8 cellular contexts compared by ENCODE assay signal in the genomic region with DNA sequence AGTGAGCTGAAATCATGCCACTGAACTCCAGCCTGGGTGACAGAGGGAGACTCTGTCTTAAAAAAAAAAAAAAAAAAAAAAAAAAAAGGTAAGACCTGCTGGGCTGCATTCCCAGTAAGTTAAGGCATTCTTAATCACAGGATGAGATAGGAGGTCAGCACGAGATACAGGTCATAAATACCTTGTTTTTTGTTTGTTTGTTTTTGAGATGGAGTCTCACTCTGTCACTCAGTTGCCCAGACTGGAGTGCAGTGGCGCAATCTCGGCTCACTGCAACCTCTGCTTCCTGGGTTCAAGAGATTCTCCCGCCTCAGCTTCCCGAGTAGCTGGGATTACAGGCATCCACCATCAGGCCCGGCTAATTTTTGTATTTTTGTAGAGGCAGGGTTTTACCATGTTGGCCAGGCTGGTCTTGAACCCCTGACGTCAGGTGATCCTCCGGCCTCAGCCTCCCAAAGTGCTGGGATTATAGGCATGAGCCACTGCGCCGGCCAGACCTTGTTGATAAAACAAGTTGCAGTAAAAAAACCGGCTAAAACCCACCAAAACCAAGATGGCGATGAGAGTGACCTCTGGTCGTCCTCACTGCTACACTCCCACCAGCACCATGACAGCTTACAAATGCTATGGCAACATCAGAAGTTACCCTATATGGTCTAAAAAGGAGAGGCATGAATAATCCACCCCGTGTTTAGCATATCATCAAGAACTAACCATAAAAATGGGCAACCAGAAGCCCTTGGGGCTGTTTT. TPM values are rescaled to one million over a fixed set of nuclear protein-coding genes. Genes with fewer than 3 reads are reported as not detected.
DNase-seq lines count a peak whose midpoint lies in the region; ATAC-seq, FAIRE-seq and TF ChIP-seq lines count a peak whose summit lies in the region.
"Not testable (repeated sequence)": the region's sequence is repeated elsewhere in the genome, so short reads cannot be mapped to it uniquely, and the experiment has no call there.
"Had no signal": no experiment of that assay in that cellular context is flagged by ENCODE, and none has a peak within 500 bp of the region (broad histone marks: within the 10 kb centered on the region; RNA-seq: fewer than 3 reads in every experiment).

No MANE protein-coding gene starts in this region.

- not testable (repeated sequence) for H3K36me3 Mint-ChIP-seq in nephron (ENCODE audit: low read depth)

- not testable (repeated sequence) for FAIRE-seq in bronchial epithelial cell (lab: Jason Lieb, UNC); HepG2 (lab: Jason Lieb, UNC)

- ATAC-seq in HepG2 = not testable (repeated sequence)

- H3K9me2 ChIP-seq in PC-9 (ENCODE audit: insufficient read depth) = not testable (repeated sequence)

- H3K4me1 ChIP-seq in PC-9 (replicated peaks; ENCODE audit: insufficient read depth) (peaks cover 19% of the 10 kb centered on the region), HepG2 (ENCODE audit: insufficient read depth, low read length) (peaks cover 33% of the 10 kb centered on the region)
- not testable (repeated sequence) for H3K4me1 ChIP-seq in smooth muscle cell (ENCODE audit: low read depth)

- not testable (repeated sequence) for H3K9me3 ChIP-seq in PC-9 (ENCODE audit: insufficient read depth, low read depth); HepG2 (ENCODE audit: low read length); smooth muscle cell (replicated peaks; ENCODE audit: low read depth)

- H3K9ac ChIP-seq in HepG2 (ENCODE audit: insufficient read depth, low read depth, low read length); smooth muscle cell (ENCODE audit: low read depth): not testable (repeated sequence)

- H3K27me3 ChIP-seq in PC-9 (ENCODE audit: insufficient read depth, low read depth); bronchial epithelial cell (ENCODE audit: control insufficient read depth, insufficient read depth, low read length); HepG2 (ENCODE audit: control insufficient read depth in 1 of 2, insufficient read depth in 2 of 2, low read length in 2 of 2); smooth muscle cell (ENCODE audit: low read depth): not testable (repeated sequence)

- H2AFZ ChIP-seq in PC-9; HepG2 (ENCODE audit: low read length); smooth muscle cell (ENCODE audit: low read depth): not testable (repeated sequence)

- H4K20me1 ChIP-seq in PC-9 (ENCODE audit: insufficient read depth); HepG2 (ENCODE audit: insufficient read depth, low read length); smooth muscle cell (ENCODE audit: low read depth): not testable (repeated sequence)

- not testable (repeated sequence) for H3K36me3 ChIP-seq in PC-9 (ENCODE audit: low read depth); bronchial epithelial cell (ENCODE audit: control insufficient read depth, insufficient read depth, low read length); HepG2 (replicated peaks in 1 of 2; ENCODE audit: control insufficient read depth in 1 of 2, insufficient read depth in 2 of 2, low read length in 2 of 2); smooth muscle cell (ENCODE audit: low read depth)

- not testable (repeated sequence) for TF ChIP-seq CTCF in PC-9 (conservative IDR thresholded peaks at IDR 0.05); bronchial epithelial cell (IDR thresholded peaks at IDR 0.05; ENCODE audit: insufficient read depth, low read length, severe bottlenecking); epithelial cell of esophagus (IDR thresholded peaks at IDR 0.05; ENCODE audit: insufficient read depth, low read depth, low read length, missing control alignments); HepG2 (CRISPR knock-in tag; IDR thresholded peaks at IDR 0.05); nephron (IDR thresholded peaks at IDR 0.05; ENCODE audit: unreplicated experiment in 3 of 3); smooth muscle cell (IDR thresholded peaks at IDR 0.05; ENCODE audit: borderline replicate concordance, insufficient read depth, poor library complexity, severe bottlenecking)

- not testable (repeated sequence) for TF ChIP-seq POLR2A in HepG2 (IDR thresholded peaks at IDR 0.05; ENCODE audit: insufficient read depth in 1 of 2, low read depth in 2 of 2, low read length in 2 of 2)

- not testable (repeated sequence) for TF ChIP-seq EP300 in HepG2 (IDR thresholded peaks at IDR 0.05; ENCODE audit: low read depth in 2 of 2, low read length in 2 of 2); HepG2 (CRISPR knock-in tag; IDR thresholded peaks at IDR 0.05; ENCODE audit: borderline replicate concordance)

- not testable (repeated sequence) for H3F3A ChIP-seq in PC-9 (ENCODE audit: insufficient read depth, low read depth); smooth muscle cell (ENCODE audit: low read depth)

- POLR2A ChIA-PET in PC-9 (lab: Charles Lee; ENCODE audit: unreplicated experiment); HepG2 (lab: Yijun Ruan, JAX): not testable (repeated sequence)

- BruUV-seq in PC-9 (replicated peaks; lab: Mats Ljungman, UMichigan); HepG2 (replicated peaks; lab: Mats Ljungman, UMichigan): not testable (repeated sequence)

- CTCF ChIA-PET in PC-9 (lab: Charles Lee) = not testable (repeated sequence)
- CTCF ChIA-PET in HepG2 (lab: Yijun Ruan, JAX; ENCODE audit: low intra/inter-chr PET ratio, low total read pairs) = interaction anchor here (2.0 kb wide), 1 partner anchor 28 kb away, joined by 10 read pairs; the partner anchor contains the start of gene TYRO3

- H3K4me3 ChIP-seq in PC-9; bronchial epithelial cell (ENCODE audit: low read depth, low read length); epithelial cell of esophagus (ENCODE audit: low read length); HepG2 (replicated peaks in 1 of 3; ENCODE audit: insufficient read depth in 1 of 3, low read depth in 2 of 3, low read length in 3 of 3); smooth muscle cell: not testable (repeated sequence)

- intact Hi-C loops in PC-9 (cut with micrococcal nuclease; ENCODE audit: unreplicated experiment) = loop anchor here (10.0 kb wide), 1 partner anchor 318 kb away; no protein-coding TSS in a partner anchor
- intact Hi-C loops in HepG2 (cut with micrococcal nuclease; ENCODE audit: unreplicated experiment) = not testable (repeated sequence)

- in situ Hi-C loops in HepG2 (cut with HindIII; ENCODE audit: extremely low pct_ligation_motif_present, low pct_unique_long_range_greater_than_20kb) = not testable (repeated sequence)

- H3K4me2 ChIP-seq in PC-9 (peak overlapping the region; percentile 63), HepG2 (ENCODE audit: low read depth, low read length) (0 out of 2 replicates have a peak overlapping the region, but pooled peaks have one; percentile 18)
- H3K4me2 ChIP-seq in smooth muscle cell = not testable (repeated sequence)

- not testable (repeated sequence) for TF ChIP-seq RAD21 in HepG2 (CRISPR knock-in tag; IDR thresholded peaks at IDR 0.05)

- peaks cover 16% of the 10 kb centered on the region for H3K4me1 Mint-ChIP-seq in nephron

- H3K27me3 Mint-ChIP-seq in nephron (ENCODE audit: low read depth) = peaks cover 14% of the 10 kb centered on the region

- H3K27ac Mint-ChIP-seq in nephron = not testable (repeated sequence)

- DNase-seq in ELF-1 (ENCODE audit: low read depth, low spot score) (peak; percentile 59), PC-9 (peak in 1 of 2 experiments; percentile 81), bronchial epithelial cell (ENCODE audit: low read depth) (peak; percentile 45), epithelial cell of esophagus (ENCODE audit: low read depth) (peak; percentile 66)
- DNase-seq in HepG2 (ENCODE audit: low spot score); smooth muscle cell (lab: John Stamatoyannopoulos, UW; ENCODE audit: unreplicated experiment): not testable (repeated sequence)

- H3K79me2 ChIP-seq in PC-9 (ENCODE audit: low read depth); HepG2 (ENCODE audit: insufficient read depth, low read length); smooth muscle cell (ENCODE audit: low read depth): not testable (repeated sequence)

- peak overlapping the region in 2 of 3 experiments; percentile 61 to 62 for H3K4me3 Mint-ChIP-seq in nephron

- 67% methylated on average over 13 of the region's 14 CpGs for WGBS in HepG2 (ENCODE audit: low lambda C conversion rate)
- 88% methylated on average over 14 of the region's 14 CpGs for WGBS in smooth muscle cell (ENCODE audit: low lambda C conversion rate)

- not testable (repeated sequence) for H3K9me3 Mint-ChIP-seq in nephron

- not testable (repeated sequence) for H3K27ac ChIP-seq in PC-9; HepG2 (ENCODE audit: extremely low read length, insufficient read depth, low read length)
- H3K27ac ChIP-seq in smooth muscle cell (ENCODE audit: low read depth) = peak overlapping the region; percentile 54

RNA-seq across cellular contexts. Expression of gene TYRO3, which starts 27.7 kb away (rescaled TPM):
- total RNA-seq in PC-9 (2021) (30.3 and 30.8 TPM in 2 replicates), bronchial epithelial cell (3.9 and 11.4 TPM in 2 replicates), HepG2 (2016; rRNA removed; fragmentation: Illumina TruSeq; extraction: Trizol) (12.4 and 24.0 TPM in 2 replicates), smooth muscle cell (11.5 and 12.9 TPM in 2 replicates)
- 8.5 and 10.2 TPM in 2 replicates for total RNA-seq in HepG2 (2016; cell fraction: cytosol; rRNA removed; fragmentation: Illumina TruSeq; extraction: Trizol; ENCODE audit: low read depth)
- total RNA-seq in HepG2 (2016; cell fraction: insoluble cytoplasmic fraction; rRNA removed; fragmentation: Illumina TruSeq; extraction: Trizol) = 12.7 and 22.1 TPM in 2 replicates
- total RNA-seq in HepG2 (2016; cell fraction: membrane; rRNA removed; fragmentation: Illumina TruSeq; extraction: Trizol) = 13.7 and 17.0 TPM in 2 replicates
- 16.6 and 22.9 TPM in 2 replicates for total RNA-seq in HepG2 (2016; cell fraction: nucleus; rRNA removed; fragmentation: Illumina TruSeq; extraction: Trizol)
- polyA plus RNA-seq in HepG2 (2011; rRNA removed) (43.6 and 48.0 TPM in 2 replicates), smooth muscle cell (20.5 and 23.5 TPM in 2 replicates)
- 34.1 and 42.7 TPM in 2 replicates for polyA plus RNA-seq in HepG2 (2011; cell fraction: cytosol; rRNA removed)
- 45.0 and 51.9 TPM in 2 replicates for polyA plus RNA-seq in HepG2 (2011; cell fraction: nucleus; rRNA removed)
- polyA plus RNA-seq in HepG2 (2012) = 24.1 and 31.2 TPM in 2 replicates
- 3.8 and 5.0 TPM in 2 replicates for polyA plus RNA-seq in HepG2 (2016; cell fraction: cytosol; fragmentation: Illumina TruSeq; extraction: Trizol; ENCODE audit: low read depth)
- 9.1 and 11.5 TPM in 2 replicates for polyA plus RNA-seq in HepG2 (2016; cell fraction: insoluble cytoplasmic fraction; fragmentation: Illumina TruSeq; extraction: Trizol; ENCODE audit: low read depth)
- 8.9 and 12.0 TPM in 2 replicates for polyA plus RNA-seq in HepG2 (2016; cell fraction: membrane; fragmentation: Illumina TruSeq; extraction: Trizol; ENCODE audit: low read depth)
- 23.9 and 24.2 TPM in 2 replicates for polyA plus RNA-seq in HepG2 (2016; cell fraction: nucleus; fragmentation: Illumina TruSeq; extraction: Trizol; ENCODE audit: insufficient read depth, low read depth)
- polyA minus RNA-seq in HepG2 (2011; rRNA and poly(A)+ RNA removed; ENCODE audit: low replicate concordance) = 189 and 236 TPM in 2 replicates
- 48.4 and 49.0 TPM in 2 replicates for polyA minus RNA-seq in HepG2 (2011; cell fraction: cytosol; rRNA and poly(A)+ RNA removed)
- 33.2 and 34.2 TPM in 2 replicates for polyA minus RNA-seq in HepG2 (2011; cell fraction: nucleus; rRNA and poly(A)+ RNA removed)
- total RNA-seq: CD4-positive, CD25-positive, alpha-beta regulatory T cell had no signal

RNA-seq across cellular contexts. Expression of gene RPAP1, which starts 42.6 kb away (rescaled TPM):
- total RNA-seq in PC-9 (2021) = 47.7 and 51.4 TPM in 2 replicates
- 10.3 and 12.0 TPM in 2 replicates for total RNA-seq in bronchial epithelial cell
- 20.6 and 28.1 TPM in 2 replicates for total RNA-seq in HepG2 (2016; rRNA removed; fragmentation: Illumina TruSeq; extraction: Trizol)
- total RNA-seq in HepG2 (2016; cell fraction: cytosol; rRNA removed; fragmentation: Illumina TruSeq; extraction: Trizol; ENCODE audit: low read depth) = 2.9 and 4.8 TPM in 2 replicates
- 19.4 and 24.9 TPM in 2 replicates for total RNA-seq in HepG2 (2016; cell fraction: insoluble cytoplasmic fraction; rRNA removed; fragmentation: Illumina TruSeq; extraction: Trizol)
- 7.5 and 9.5 TPM in 2 replicates for total RNA-seq in HepG2 (2016; cell fraction: membrane; rRNA removed; fragmentation: Illumina TruSeq; extraction: Trizol)
- 20.1 and 24.6 TPM in 2 replicates for total RNA-seq in HepG2 (2016; cell fraction: nucleus; rRNA removed; fragmentation: Illumina TruSeq; extraction: Trizol)
- polyA plus RNA-seq in HepG2 (2011; rRNA removed) = 15.1 and 16.2 TPM in 2 replicates
- 7.0 and 9.8 TPM in 2 replicates for polyA plus RNA-seq in HepG2 (2011; cell fraction: cytosol; rRNA removed)
- polyA plus RNA-seq in HepG2 (2011; cell fraction: nucleus; rRNA removed) = 56.6 and 66.8 TPM in 2 replicates
- polyA plus RNA-seq in HepG2 (2012) = 26.5 TPM in 2 replicates
- 2.1 and 2.5 TPM in 2 replicates for polyA plus RNA-seq in HepG2 (2016; cell fraction: cytosol; fragmentation: Illumina TruSeq; extraction: Trizol; ENCODE audit: low read depth)
- polyA plus RNA-seq in HepG2 (2016; cell fraction: insoluble cytoplasmic fraction; fragmentation: Illumina TruSeq; extraction: Trizol; ENCODE audit: low read depth) = 15.7 and 22.2 TPM in 2 replicates
- 3.5 and 5.6 TPM in 2 replicates for polyA plus RNA-seq in HepG2 (2016; cell fraction: membrane; fragmentation: Illumina TruSeq; extraction: Trizol; ENCODE audit: low read depth)
- 36.5 and 38.9 TPM in 2 replicates for polyA plus RNA-seq in HepG2 (2016; cell fraction: nucleus; fragmentation: Illumina TruSeq; extraction: Trizol; ENCODE audit: insufficient read depth, low read depth)
- 24.4 and 46.4 TPM in 2 replicates for polyA minus RNA-seq in HepG2 (2011; rRNA and poly(A)+ RNA removed; ENCODE audit: low replicate concordance)
- 13.8 and 16.5 TPM in 2 replicates for polyA minus RNA-seq in HepG2 (2011; cell fraction: cytosol; rRNA and poly(A)+ RNA removed)
- 27.7 and 30.0 TPM in 2 replicates for polyA minus RNA-seq in HepG2 (2011; cell fraction: nucleus; rRNA and poly(A)+ RNA removed)
- 15.5 and 15.8 TPM in 2 replicates for total RNA-seq in smooth muscle cell
- polyA plus RNA-seq in smooth muscle cell = 37.1 and 37.5 TPM in 2 replicates
